Comparison of ENCODE assay signal across 1 cellular context in genomic region chr1:113042336-113043143, GRCh38.
A peak's percentile ranks its signal among the peaks of the same experiment; 100 is the strongest.
TF ChIP-seq lines count a peak whose summit lies in the region.

No MANE protein-coding gene starts in this region.

TF ChIP-seq in HepG2, 621 proteins besides CTCF, POLR2A, EP300 and RAD21 (continued from another document and continues in another):
- TF ChIP-seq ZBTB46 (CRISPR knock-in tag; IDR thresholded peaks at IDR 0.05; ENCODE audit: borderline replicate concordance) (no peak), ZNF530 (CRISPR knock-in tag; IDR thresholded peaks at IDR 0.05; ENCODE audit: low read depth) (no peak), ZBED4 (CRISPR knock-in tag; IDR thresholded peaks at IDR 0.05; ENCODE audit: borderline replicate concordance) (peak; percentile 50; the same call in 1 of the 2 replicates), ZSCAN25 (CRISPR knock-in tag; IDR thresholded peaks at IDR 0.05) (peak; percentile 37; the same call in 1 of the 2 replicates), AGO1 (IDR thresholded peaks at IDR 0.05; ENCODE audit: low read depth, low read length, poor library complexity, severe bottlenecking) (no peak), RBFOX2 (IDR thresholded peaks at IDR 0.05; ENCODE audit: low read depth, low read length) (no peak), KDM3A (CRISPR knock-in tag; IDR thresholded peaks at IDR 0.05; ENCODE audit: low read depth) (0 out of 2 replicates have a peak, but pooled peaks have one; percentile 23), ZGPAT (CRISPR knock-in tag; IDR thresholded peaks at IDR 0.05) (peak; percentile 46; the same call in 1 of the 2 replicates), SIX1 (CRISPR knock-in tag; IDR thresholded peaks at IDR 0.05; ENCODE audit: borderline replicate concordance) (no peak), TEAD2 (CRISPR knock-in tag; IDR thresholded peaks at IDR 0.05) (no peak), CBFB (CRISPR knock-in tag; IDR thresholded peaks at IDR 0.05) (no peak), ZNF510 (CRISPR knock-in tag; IDR thresholded peaks at IDR 0.05; ENCODE audit: low read depth) (no peak), CREBL2 (CRISPR knock-in tag; IDR thresholded peaks at IDR 0.05; ENCODE audit: borderline replicate concordance) (no peak), CENPX (CRISPR knock-in tag; IDR thresholded peaks at IDR 0.05) (no peak), KDM2A (CRISPR knock-in tag; IDR thresholded peaks at IDR 0.05; ENCODE audit: borderline replicate concordance, low read depth) (peak; percentile 35; the same call in 1 of the 2 replicates), ZNF670 (CRISPR knock-in tag; IDR thresholded peaks at IDR 0.05; ENCODE audit: borderline replicate concordance) (no peak), ELK4 (CRISPR knock-in tag; IDR thresholded peaks at IDR 0.05; ENCODE audit: borderline replicate concordance) (no peak), BCL6 (CRISPR knock-in tag; IDR thresholded peaks at IDR 0.05) (no peak), POGK (CRISPR knock-in tag; conservative IDR thresholded peaks at IDR 0.05) (no peak), CENPT (CRISPR knock-in tag; IDR thresholded peaks at IDR 0.05; ENCODE audit: low read depth) (no peak), ZNF644 (CRISPR knock-in tag; IDR thresholded peaks at IDR 0.05; ENCODE audit: low read depth) (peak; percentile 60; the same call in 1 of the 2 replicates), GLMP (CRISPR knock-in tag; IDR thresholded peaks at IDR 0.05; ENCODE audit: borderline replicate concordance) (no peak), ZBTB49 (CRISPR knock-in tag; IDR thresholded peaks at IDR 0.05; ENCODE audit: borderline replicate concordance) (no peak), MAF1 (CRISPR knock-in tag; IDR thresholded peaks at IDR 0.05; ENCODE audit: borderline replicate concordance) (no peak), ZNF335 (CRISPR knock-in tag; IDR thresholded peaks at IDR 0.05) (no peak), ARID4A (CRISPR knock-in tag; IDR thresholded peaks at IDR 0.05; ENCODE audit: borderline replicate concordance) (no peak), ZNF550 (CRISPR knock-in tag; IDR thresholded peaks at IDR 0.05; ENCODE audit: borderline replicate concordance) (no peak), NONO (IDR thresholded peaks at IDR 0.05) (no peak), NONO (CRISPR knock-in tag; conservative IDR thresholded peaks at IDR 0.05) (no peak), PITX1 (CRISPR knock-in tag; IDR thresholded peaks at IDR 0.05) (peak; percentile 0; the same call in 1 of the 2 replicates), ZNF878 (CRISPR knock-in tag; IDR thresholded peaks at IDR 0.05) (no peak), HOXA9 (CRISPR knock-in tag; IDR thresholded peaks at IDR 0.05; ENCODE audit: borderline replicate concordance) (no peak), ZFP36L2 (CRISPR knock-in tag; IDR thresholded peaks at IDR 0.05) (no peak), ZSCAN9 (CRISPR knock-in tag; IDR thresholded peaks at IDR 0.05; ENCODE audit: borderline replicate concordance) (no peak), WIZ (CRISPR knock-in tag; IDR thresholded peaks at IDR 0.05) (no peak), ZNF891 (CRISPR knock-in tag; IDR thresholded peaks at IDR 0.05) (no peak), ZNF160 (CRISPR knock-in tag; IDR thresholded peaks at IDR 0.05) (no peak), ZNF740 (CRISPR knock-in tag; IDR thresholded peaks at IDR 0.05) (no peak)
